In genomic region chr6:100998111-100998510, GRCh38 we compare ENCODE assay signal across 1 cellular context.
TF ChIP-seq lines count a peak whose summit lies in the region.

No MANE protein-coding gene starts in this region.

TF ChIP-seq in GM23338, 12 proteins besides CTCF, POLR2A, EP300 and RAD21:
- TF ChIP-seq EZH2 (IDR thresholded peaks at IDR 0.05; ENCODE audit: low read depth, unreplicated experiment) (no peak), ZNF114 (CRISPR knock-in tag; IDR thresholded peaks at IDR 0.05) (no peak), ETS1 (IDR thresholded peaks at IDR 0.05) (no peak), JUNB (IDR thresholded peaks at IDR 0.05; ENCODE audit: unreplicated experiment) (no peak), ZNF462 (CRISPR knock-in tag; IDR thresholded peaks at IDR 0.05) (no peak), POLR2AphosphoS5 (IDR thresholded peaks at IDR 0.05; ENCODE audit: low read depth) (no peak), CREB1 (CRISPR knock-in tag; IDR thresholded peaks at IDR 0.05; ENCODE audit: low read depth) (no peak), STAT1 (IDR thresholded peaks at IDR 0.05; ENCODE audit: unreplicated experiment) (no peak), NANOG (IDR thresholded peaks at IDR 0.05; ENCODE audit: borderline replicate concordance) (no peak), ZNF331 (CRISPR knock-in tag; IDR thresholded peaks at IDR 0.05; ENCODE audit: low read depth) (no peak), EZH2phosphoT487 (IDR thresholded peaks at IDR 0.05; ENCODE audit: unreplicated experiment) (no peak)
- TF ChIP-seq, protein P1, sequence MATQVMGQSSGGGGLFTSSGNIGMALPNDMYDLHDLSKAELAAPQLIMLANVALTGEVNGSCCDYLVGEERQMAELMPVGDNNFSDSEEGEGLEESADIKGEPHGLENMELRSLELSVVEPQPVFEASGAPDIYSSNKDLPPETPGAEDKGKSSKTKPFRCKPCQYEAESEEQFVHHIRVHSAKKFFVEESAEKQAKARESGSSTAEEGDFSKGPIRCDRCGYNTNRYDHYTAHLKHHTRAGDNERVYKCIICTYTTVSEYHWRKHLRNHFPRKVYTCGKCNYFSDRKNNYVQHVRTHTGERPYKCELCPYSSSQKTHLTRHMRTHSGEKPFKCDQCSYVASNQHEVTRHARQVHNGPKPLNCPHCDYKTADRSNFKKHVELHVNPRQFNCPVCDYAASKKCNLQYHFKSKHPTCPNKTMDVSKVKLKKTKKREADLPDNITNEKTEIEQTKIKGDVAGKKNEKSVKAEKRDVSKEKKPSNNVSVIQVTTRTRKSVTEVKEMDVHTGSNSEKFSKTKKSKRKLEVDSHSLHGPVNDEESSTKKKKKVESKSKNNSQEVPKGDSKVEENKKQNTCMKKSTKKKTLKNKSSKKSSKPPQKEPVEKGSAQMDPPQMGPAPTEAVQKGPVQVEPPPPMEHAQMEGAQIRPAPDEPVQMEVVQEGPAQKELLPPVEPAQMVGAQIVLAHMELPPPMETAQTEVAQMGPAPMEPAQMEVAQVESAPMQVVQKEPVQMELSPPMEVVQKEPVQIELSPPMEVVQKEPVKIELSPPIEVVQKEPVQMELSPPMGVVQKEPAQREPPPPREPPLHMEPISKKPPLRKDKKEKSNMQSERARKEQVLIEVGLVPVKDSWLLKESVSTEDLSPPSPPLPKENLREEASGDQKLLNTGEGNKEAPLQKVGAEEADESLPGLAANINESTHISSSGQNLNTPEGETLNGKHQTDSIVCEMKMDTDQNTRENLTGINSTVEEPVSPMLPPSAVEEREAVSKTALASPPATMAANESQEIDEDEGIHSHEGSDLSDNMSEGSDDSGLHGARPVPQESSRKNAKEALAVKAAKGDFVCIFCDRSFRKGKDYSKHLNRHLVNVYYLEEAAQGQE (IDR thresholded peaks at IDR 0.05; ENCODE audit: unreplicated experiment), result no peak
